ENCODE assay signal across 7 cellular contexts in the genomic region with DNA sequence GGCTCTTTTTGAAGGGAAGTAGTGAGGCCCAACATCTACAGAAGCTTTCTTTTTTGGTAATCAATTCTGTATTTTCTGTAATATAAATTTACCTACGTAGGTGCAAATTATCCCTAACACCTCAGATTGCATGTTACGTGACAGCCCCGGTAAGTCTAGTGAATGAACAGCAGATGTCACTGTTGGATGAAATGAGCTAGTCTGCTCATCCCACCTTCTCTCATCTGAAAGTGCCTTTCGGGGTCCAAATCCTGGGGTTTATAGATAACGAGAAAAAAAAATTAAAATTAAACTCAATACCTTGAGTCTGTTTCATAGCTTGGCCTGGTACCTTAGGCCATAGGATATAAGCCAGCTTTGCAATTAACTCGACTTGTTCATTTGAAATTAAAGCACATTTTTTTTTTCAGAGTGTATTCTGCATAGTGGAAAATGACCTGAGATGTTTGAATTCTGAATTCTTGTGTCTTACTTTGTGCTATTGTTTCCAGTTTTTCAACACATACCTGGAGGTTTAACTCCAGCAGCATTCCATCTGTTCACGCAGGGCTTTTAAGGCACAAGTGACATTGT.
DNase-seq lines count a peak whose midpoint lies in the region; ATAC-seq, FAIRE-seq and TF ChIP-seq lines count a peak whose summit lies in the region.

No MANE protein-coding gene starts in this region.

- H3K9me3 ChIP-seq in astrocyte (ENCODE audit: insufficient read depth, low read depth, low read length) = no peaks in the 10 kb centered on the region

- no peak overlapping the region for H3K4me2 ChIP-seq in astrocyte (ENCODE audit: low read length)

- ATAC-seq in GM18519 (IDR thresholded peaks at IDR 0.05; ENCODE audit: low FRiP score, unreplicated experiment) = peak; percentile 58
- ATAC-seq in natural killer cell = no peak
- ATAC-seq in GM19455 (IDR thresholded peaks at IDR 0.05; ENCODE audit: unreplicated experiment) = no peak

- no peak overlapping the region for H3K9ac ChIP-seq in astrocyte (ENCODE audit: low read length)

- H3K9me3 Mint-ChIP-seq in astrocyte (ENCODE audit: unreplicated experiment) (no peaks in the 10 kb centered on the region), neural crest cell (no peaks in the 10 kb centered on the region), natural killer cell (peaks cover 0 to 6% of the 10 kb centered on the region in 2 donors)

- no peak overlapping the region for H3K27ac Mint-ChIP-seq in astrocyte (ENCODE audit: unreplicated experiment)
- H3K27ac Mint-ChIP-seq in neural crest cell (ENCODE audit: unreplicated experiment) = no peak overlapping the region
- no peak overlapping the region for H3K27ac Mint-ChIP-seq in natural killer cell

- no peak overlapping the region for H2AFZ ChIP-seq in astrocyte (ENCODE audit: low read depth, low read length)

- no peaks in the 10 kb centered on the region for H3K27me3 Mint-ChIP-seq in astrocyte (ENCODE audit: low read depth, unreplicated experiment)
- H3K27me3 Mint-ChIP-seq in neural crest cell (ENCODE audit: low read depth) = peaks cover 36% of the 10 kb centered on the region
- H3K27me3 Mint-ChIP-seq in natural killer cell (ENCODE audit: low read depth in 2 of 2) = no peaks in the 10 kb centered on the region

- H3K4me1 Mint-ChIP-seq in astrocyte (ENCODE audit: low read depth, unreplicated experiment) (no peaks in the 10 kb centered on the region), neural crest cell (no peaks in the 10 kb centered on the region), natural killer cell (no peaks in the 10 kb centered on the region)

- no peaks in the 10 kb centered on the region for H4K20me1 ChIP-seq in astrocyte (ENCODE audit: insufficient read depth, low read length)

- intact Hi-C loops in natural killer cell (cut with micrococcal nuclease) = no loop called here

- DNase-seq in NCI-H1417 (lab: John Stamatoyannopoulos, UW) = peak; percentile 44 to 83 (median 52)
- DNase-seq in astrocyte (ENCODE audit: low read depth) = peak; percentile 2
- DNase-seq in neural crest cell (ENCODE audit: low read depth, low spot score) = peak; percentile 2
- no peak for DNase-seq in activated T-cell treated with anti-CD3 and anti-CD28 coated beads for 4 hours
- no peak for DNase-seq in natural killer cell

- H3K4me3 ChIP-seq in astrocyte (ENCODE audit: insufficient read depth, low read depth, low read length) = no peak overlapping the region

- H3K4me1 ChIP-seq in astrocyte (ENCODE audit: insufficient read depth, low read length) = no peaks in the 10 kb centered on the region

- no peak overlapping the region for H3K27ac ChIP-seq in astrocyte (ENCODE audit: low read depth, low read length)

- TF ChIP-seq CTCF in astrocyte (IDR thresholded peaks at IDR 0.05; ENCODE audit: insufficient read depth, low read depth, low read length) (peak; percentile 65), neural crest cell (conservative IDR thresholded peaks at IDR 0.05) (peak; percentile 74), natural killer cell (IDR thresholded peaks at IDR 0.05) (no peak)

- no peaks in the 10 kb centered on the region for H3K79me2 ChIP-seq in astrocyte (ENCODE audit: insufficient read depth, low read length)

- FAIRE-seq in astrocyte (lab: Jason Lieb, UNC) = no peak

- no peak overlapping the region for H3K4me3 Mint-ChIP-seq in astrocyte (ENCODE audit: unreplicated experiment)
- no peak overlapping the region for H3K4me3 Mint-ChIP-seq in neural crest cell
- H3K4me3 Mint-ChIP-seq in natural killer cell = no peak overlapping the region

- H3K27me3 ChIP-seq in astrocyte (ENCODE audit: insufficient read depth, low read length) = no peaks in the 10 kb centered on the region

- no peaks in the 10 kb centered on the region for H3K36me3 ChIP-seq in astrocyte (ENCODE audit: insufficient read depth, low read length)

- no peaks in the 10 kb centered on the region for H3K36me3 Mint-ChIP-seq in astrocyte (ENCODE audit: low read depth, unreplicated experiment)
- no peaks in the 10 kb centered on the region for H3K36me3 Mint-ChIP-seq in neural crest cell (ENCODE audit: low read depth)
- H3K36me3 Mint-ChIP-seq in natural killer cell = peaks cover 7% of the 10 kb centered on the region

Comparison
In these comparisons a context has a peak if more than half of its experiments do, and no peak if none do; other contexts are left out.
1. DNase-seq: peak in NCI-H1417 (3 of 3), astrocyte (single experiment) and neural crest cell (single experiment); none in activated T-cell treated with anti-CD3 and anti-CD28 coated beads for 4 hours (single experiment) and natural killer cell (single experiment).